17 cellular contexts compared by ENCODE assay signal in genomic region chr19:16235811-16236710, GRCh38. TPM values are rescaled to one million over a fixed set of nuclear protein-coding genes. Genes with fewer than 3 reads are reported as not detected.
DNase-seq lines count a peak whose midpoint lies in the region; ATAC-seq and TF ChIP-seq lines count a peak whose summit lies in the region.
"Had no signal": no experiment of that assay in that cellular context is flagged by ENCODE, and none has a peak within 500 bp of the region (broad histone marks: within the 10 kb centered on the region; RNA-seq: fewer than 3 reads in every experiment).

No MANE protein-coding gene starts in this region.

- H3K27me3 Mint-ChIP-seq in activated naive CD8-positive, alpha-beta T cell treated with anti-CD3 and anti-CD28 coated beads for 36 hours, result no peaks in the 10 kb centered on the region
- no peaks in the 10 kb centered on the region for H3K27me3 Mint-ChIP-seq in memory B cell

- H3K36me3 ChIP-seq in left ventricle myocardium inferior (peaks cover 55% of the 10 kb centered on the region), Karpas-422 (ENCODE audit: insufficient read depth, low read length) (no peaks in the 10 kb centered on the region; the same call in 1 of the 2 replicates)

- no peak for TF ChIP-seq CTCF in left ventricle myocardium inferior (IDR thresholded peaks at IDR 0.05; ENCODE audit: borderline replicate concordance)

- intact Hi-C loops in left ventricle myocardium superior (cut with micrococcal nuclease) (no loop called here), left ventricle myocardium inferior (cut with micrococcal nuclease) (no loop called here)

- no peaks in the 10 kb centered on the region; the same call in 1 of the 2 replicates for H4K20me1 ChIP-seq in Karpas-422 (ENCODE audit: insufficient read depth, low read depth, low read length)

- H3K36me3 Mint-ChIP-seq in activated naive CD8-positive, alpha-beta T cell treated with anti-CD3 and anti-CD28 coated beads for 36 hours, result peaks cover 44% of the 10 kb centered on the region
- peaks cover 23% of the 10 kb centered on the region for H3K36me3 Mint-ChIP-seq in memory B cell

- no peaks in the 10 kb centered on the region for H3K4me1 ChIP-seq in left ventricle myocardium inferior
- no peaks in the 10 kb centered on the region for H3K4me1 ChIP-seq in Karpas-422 (ENCODE audit: low read length)

- no peak overlapping the region for H3K9ac ChIP-seq in Karpas-422 (ENCODE audit: low read length)

- no peak overlapping the region for H3K4me2 ChIP-seq in Karpas-422 (ENCODE audit: low read depth, low read length, poor library complexity, severe bottlenecking)

- H3K27me3 ChIP-seq in left ventricle myocardium inferior (ENCODE audit: low read depth) (no peaks in the 10 kb centered on the region), Karpas-422 (ENCODE audit: low read length) (no peaks in the 10 kb centered on the region)

- ATAC-seq in left ventricle myocardium superior (peak; percentile 10), memory B cell (ENCODE audit: low read depth) (no peak), GM21576 (IDR thresholded peaks at IDR 0.05; ENCODE audit: unreplicated experiment) (no peak), HG03439 (IDR thresholded peaks at IDR 0.05; ENCODE audit: unreplicated experiment) (no peak)

- H3K4me3 Mint-ChIP-seq in activated naive CD8-positive, alpha-beta T cell treated with anti-CD3 and anti-CD28 coated beads for 36 hours, result peak overlapping the region; percentile 11
- no peak overlapping the region for H3K4me3 Mint-ChIP-seq in memory B cell
- H3K4me3 Mint-ChIP-seq: HFFc6 had no signal

- H3K9me2 ChIP-seq in Karpas-422 (replicated peaks; ENCODE audit: insufficient read depth, low read length), result no peaks in the 10 kb centered on the region

- H3K4me1 Mint-ChIP-seq in activated naive CD8-positive, alpha-beta T cell treated with anti-CD3 and anti-CD28 coated beads for 36 hours, result peaks cover 37% of the 10 kb centered on the region
- H3K4me1 Mint-ChIP-seq in memory B cell, result peaks cover 12% of the 10 kb centered on the region

- H3K9me3 Mint-ChIP-seq in activated naive CD8-positive, alpha-beta T cell treated with anti-CD3 and anti-CD28 coated beads for 36 hours, result peaks cover 11% of the 10 kb centered on the region
- no peaks in the 10 kb centered on the region for H3K9me3 Mint-ChIP-seq in memory B cell
- H3K9me3 Mint-ChIP-seq: HFFc6 had no signal

- H3K79me2 ChIP-seq in Karpas-422 (ENCODE audit: low read length), result no peaks in the 10 kb centered on the region

- H3K27ac Mint-ChIP-seq in activated naive CD8-positive, alpha-beta T cell treated with anti-CD3 and anti-CD28 coated beads for 36 hours, result peak overlapping the region; percentile 28
- H3K27ac Mint-ChIP-seq in memory B cell, result peak overlapping the region; percentile 56
- H3K27ac Mint-ChIP-seq: HFFc6 had no signal

- DNase-seq in left ventricle myocardium superior (no peak), left ventricle myocardium inferior (no peak), memory B cell (ENCODE audit: low spot score in 2 of 2) (no peak), Karpas-422 (no peak)
- DNase-seq in activated naive CD8-positive, alpha-beta T cell treated with anti-CD3 and anti-CD28 coated beads for 36 hours, result no peak
- DNase-seq in stimulated activated CD4-positive, alpha-beta T cell treated with anti-CD3 and anti-CD28 coated beads, Interleukin-15, amount 100 ng/mL, for 24 hours, result no peak
- DNase-seq: activated CD4-positive, alpha-beta T cell treated with anti-CD3 and anti-CD28 coated beads for 48 hours; anterior cingulate cortex; cerebellar nuclear complex; HFFc6; NCI-H1048; NCI-H2081 treated with DMSO at 0.1 percent for 48 hours; NCI-H526 treated with DMSO at 0.1 percent for 48 hours; stimulated activated CD4-positive, alpha-beta T cell treated with anti-CD3 and anti-CD28 coated beads, Interleukin-4, amount 100 ng/mL, for 4 hours; stimulated activated CD8-positive, alpha-beta memory T cell treated with anti-CD3 and anti-CD28 coated beads, Interleukin-4, amount 100 ng/mL, for 48 hours had no signal

- H3K27ac ChIP-seq in left ventricle myocardium inferior (replicated peaks), result no peak overlapping the region
- H3K27ac ChIP-seq in Karpas-422 (ENCODE audit: low read length), result no peak overlapping the region

- no peak overlapping the region for H2AFZ ChIP-seq in Karpas-422 (ENCODE audit: low read length)

- no peaks in the 10 kb centered on the region for H3K9me3 ChIP-seq in left ventricle myocardium inferior (replicated peaks)
- H3K9me3 ChIP-seq in Karpas-422 (ENCODE audit: low read length), result no peaks in the 10 kb centered on the region

- H3K4me3 ChIP-seq in left ventricle myocardium inferior (no peak overlapping the region), Karpas-422 (ENCODE audit: low read length) (no peak overlapping the region)

RNA-seq across cellular contexts. Expression of gene AP1M1, which starts 38.4 kb away (rescaled TPM):
- total RNA-seq in left ventricle myocardium superior (39.1 TPM), left ventricle myocardium inferior (38.5 TPM)
- 10 to 100 TPM; 90.7 to 97.2 TPM for total RNA-seq in activated naive CD8-positive, alpha-beta T cell treated with anti-CD3 and anti-CD28 coated beads for 36 hours
- 43.3 and 68.5 TPM in 2 replicates for total RNA-seq in Karpas-422 (2014; rRNA removed; shearing (Covaris generic); ENCODE audit: low replicate concordance)

RNA-seq across cellular contexts. Expression of gene FAM32A, which starts 50.9 kb away (rescaled TPM):
- total RNA-seq in left ventricle myocardium superior (38.8 TPM), left ventricle myocardium inferior (34.3 TPM)
- 10 to 100 TPM; 65.0 to 66.3 TPM for total RNA-seq in activated naive CD8-positive, alpha-beta T cell treated with anti-CD3 and anti-CD28 coated beads for 36 hours
- total RNA-seq in Karpas-422 (2014; rRNA removed; shearing (Covaris generic); ENCODE audit: low replicate concordance), result 55.7 and 92.2 TPM in 2 replicates
